In the genomic region with DNA sequence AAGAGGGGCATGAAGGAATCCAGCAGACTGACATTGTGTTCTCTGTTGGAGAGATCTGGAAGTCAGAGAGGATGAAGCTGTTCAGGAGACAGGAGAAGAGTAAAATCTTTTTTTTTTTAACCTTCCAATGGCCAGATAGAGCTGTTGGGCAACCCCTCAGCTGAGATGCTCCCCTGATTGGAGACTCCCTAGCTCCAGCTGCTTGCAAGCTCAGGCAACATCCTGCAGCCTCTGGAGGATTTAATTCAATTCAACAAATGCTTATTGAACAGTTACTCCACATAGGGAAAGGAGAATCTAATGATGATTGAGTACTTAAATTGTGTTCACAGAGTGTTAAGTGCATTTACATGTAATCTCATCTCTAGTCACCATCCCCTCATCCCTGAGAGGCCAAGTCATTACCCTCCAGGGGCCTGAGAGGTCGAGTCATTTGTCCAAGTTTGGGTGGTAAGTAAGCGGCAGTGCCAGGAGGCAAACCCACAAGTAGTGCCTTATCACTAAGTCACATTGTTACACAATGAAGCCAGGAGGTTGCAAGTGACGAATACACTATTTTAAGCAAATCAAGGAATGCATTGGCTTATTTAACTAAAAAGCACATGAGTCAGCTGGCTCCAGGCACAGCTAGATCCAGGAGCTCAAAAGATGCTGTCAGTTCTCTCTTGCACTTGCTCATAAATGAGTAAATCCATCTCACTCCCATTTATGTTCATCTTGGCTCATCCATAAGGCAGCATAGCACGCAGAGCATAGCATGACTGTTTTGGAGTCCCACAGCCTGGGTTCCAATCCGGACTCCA, we compare ENCODE assay signal across 8 cellular contexts.
A peak's percentile ranks its signal among the peaks of the same experiment; 100 is the strongest.
DNase-seq lines count a peak whose midpoint lies in the region; ATAC-seq and TF ChIP-seq lines count a peak whose summit lies in the region.
"Had no signal": no experiment of that assay in that cellular context is flagged by ENCODE, and none has a peak within 500 bp of the region (broad histone marks: within the 10 kb centered on the region; RNA-seq: fewer than 3 reads in every experiment).

No MANE protein-coding gene starts in this region.

- BruUV-seq in IMR-90 (replicated peaks; lab: Mats Ljungman, UMichigan): no TSS peak

- DNase-seq in IMR-90 (peak; percentile 100), adrenal gland (peak; percentile 34 to 84 (median 77)), right cardiac atrium (peak; percentile 69 to 74 (median 73)), suprapubic skin (ENCODE audit: low spot score in 2 of 2) (peak; percentile 83 to 84)

- H3K4me3 ChIP-seq in IMR-90 (ENCODE audit: insufficient read depth, low read depth, low read length) (no peak overlapping the region), adrenal gland (no peak overlapping the region), right cardiac atrium (ENCODE audit: low read length) (no peak overlapping the region), suprapubic skin (no peak overlapping the region)

- peak overlapping the region; percentile 64 for H3K4me2 ChIP-seq in IMR-90 (ENCODE audit: low read depth, low read length)

- H4K20me1 ChIP-seq in IMR-90 (ENCODE audit: insufficient read depth, low read length): no peaks in the 10 kb centered on the region

- H2BK5ac ChIP-seq in IMR-90 (ENCODE audit: low read depth, low read length, poor library complexity, severe bottlenecking): peak overlapping the region; percentile 98

- H3K79me1 ChIP-seq in IMR-90 (ENCODE audit: low read depth in 1 of 2, low read length in 2 of 2): peaks cover 0 to 23% of the 10 kb centered on the region in 2 experiments; a peak in 2 of 4 replicates

- TF ChIP-seq POLR2A in IMR-90 (IDR thresholded peaks at IDR 0.05; ENCODE audit: low read depth, low read length) (peak; percentile 76), adrenal gland (IDR thresholded peaks at IDR 0.05) (peak in 1 of 2 donors; percentile 50), suprapubic skin (IDR thresholded peaks at IDR 0.05) (no peak)

- H3K56ac ChIP-seq in IMR-90 (ENCODE audit: extremely low read depth, insufficient read depth, low read length): peak overlapping the region; percentile 89

- H2BK20ac ChIP-seq in IMR-90 (ENCODE audit: low read depth, low read length): peak overlapping the region; percentile 99

- H3K9ac ChIP-seq in IMR-90 (ENCODE audit: low read depth, low read length): peak overlapping the region; percentile 61; the same call in 1 of the 2 replicates

- peak overlapping the region; percentile 73 for H4K5ac ChIP-seq in IMR-90 (ENCODE audit: low read depth, low read length)

- peak overlapping the region; percentile 95 for H2AK5ac ChIP-seq in IMR-90 (ENCODE audit: low read depth, low read length)

- H4K91ac ChIP-seq in IMR-90 (ENCODE audit: insufficient read depth, low read depth, low read length): peak overlapping the region; percentile 99

- H3K9me1 ChIP-seq in IMR-90 (ENCODE audit: insufficient read depth, low read length): peaks cover 36% of the 10 kb centered on the region

- H2BK120ac ChIP-seq in IMR-90 (ENCODE audit: low read depth, low read length): peak overlapping the region; percentile 100

- POLR2A ChIA-PET in IMR-90 (lab: Charles Lee; ENCODE audit: unreplicated experiment): interaction anchor here (0.5 kb wide), 1 partner anchor 194 kb away, joined by 6 read pairs; no protein-coding TSS in a partner anchor

- peak; percentile 41 for TF ChIP-seq RAD21 in IMR-90 (IDR thresholded peaks at IDR 0.05; ENCODE audit: low read length)

- intact Hi-C loops in IMR-90 (cut with micrococcal nuclease) (loop anchor here (1.0 to 5.0 kb wide), 6 partner anchors 21 to 239 kb away; a partner anchor contains a TSS), adrenal gland (cut with DNase I) (no loop called here), right cardiac atrium (cut with DNase I) (no loop called here)

- TF ChIP-seq CTCF in IMR-90 (conservative IDR thresholded peaks at IDR 0.05; ENCODE audit: low read depth, low read length) (no peak), adrenal gland (IDR thresholded peaks at IDR 0.05) (no peak), suprapubic skin (IDR thresholded peaks at IDR 0.05) (no peak)

- H3K18ac ChIP-seq in IMR-90 (ENCODE audit: low read depth, low read length): peak overlapping the region; percentile 80

- in situ Hi-C loops in IMR-90 (cut with MboI; ENCODE audit: low sequenced_read_pairs): no loop called here

- peak overlapping the region; percentile 100 for H3K4ac ChIP-seq in IMR-90 (ENCODE audit: low read depth, low read length)

- H3K14ac ChIP-seq in IMR-90 (replicated peaks; ENCODE audit: low read depth, low read length): peak overlapping the region; percentile 99

- H3K4me1 ChIP-seq in IMR-90 (ENCODE audit: control insufficient read depth, insufficient read depth, low read length) (peaks cover 35% of the 10 kb centered on the region), adrenal gland (replicated peaks in 1 of 2) (peaks cover 6 to 30% of the 10 kb centered on the region in 2 donors), right cardiac atrium (ENCODE audit: control insufficient read depth, insufficient read depth, low read length) (peaks cover 17% of the 10 kb centered on the region), suprapubic skin (peaks cover 40% of the 10 kb centered on the region)

- H2BK15ac ChIP-seq in IMR-90 (ENCODE audit: low read depth, low read length): peak overlapping the region; percentile 76

- 0% methylated on average over 2 of the region's 5 CpGs; no CpG with 5 or more reads in 1 of the 2 experiments for WGBS in IMR-90 (ENCODE audit: extremely low coverage in 2 of 2, insufficient read length in 1 of 2), 2 experiments
- 31 to 41% (median 39%) methylated on average over 5 of the region's 5 CpGs for WGBS in adrenal gland, 4 donors
- 36% methylated on average over 5 of the region's 5 CpGs for WGBS in right cardiac atrium
- 35% methylated on average over 5 of the region's 5 CpGs for WGBS in suprapubic skin

- CTCF ChIA-PET in IMR-90 (lab: Yijun Ruan, JAX): interaction anchor here (0.6 to 0.7 kb wide), 2 partner anchors 22 to 68 kb away, joined by 3 read pairs; no protein-coding TSS in a partner anchor

- ATAC-seq in IMR-90 (ENCODE audit: low read depth): peak; percentile 69
- peak; percentile 82 to 83 for ATAC-seq in right cardiac atrium
- ATAC-seq in GM19351 (IDR thresholded peaks at IDR 0.05; ENCODE audit: unreplicated experiment): no peak
- ATAC-seq in HG03159 (IDR thresholded peaks at IDR 0.05; ENCODE audit: unreplicated experiment): no peak
- no peak for ATAC-seq in GM18873 (IDR thresholded peaks at IDR 0.05; ENCODE audit: low FRiP score, unreplicated experiment)
- ATAC-seq: HCT116 had no signal

- dilution Hi-C loops in IMR-90 (cut with HindIII; ENCODE audit: low sequenced_read_pairs, unreplicated experiment): no loop called here

- peak overlapping the region; percentile 92 for H3K27ac ChIP-seq in IMR-90 (ENCODE audit: insufficient read depth, low read length)
- peak overlapping the region; percentile 40 to 91 (median 65) for H3K27ac ChIP-seq in adrenal gland
- H3K27ac ChIP-seq in right cardiac atrium (ENCODE audit: low read length): peak overlapping the region; percentile 98
- peak overlapping the region; percentile 78 for H3K27ac ChIP-seq in suprapubic skin

- H2AFZ ChIP-seq in IMR-90 (replicated peaks; ENCODE audit: low read length, poor library complexity): no peak overlapping the region

- H3K9me3 ChIP-seq in IMR-90 (ENCODE audit: control insufficient read depth, insufficient read depth, low read length) (no peaks in the 10 kb centered on the region), adrenal gland (replicated peaks in 1 of 3) (no peaks in the 10 kb centered on the region), right cardiac atrium (ENCODE audit: control insufficient read depth, low read length) (no peaks in the 10 kb centered on the region), suprapubic skin (no peaks in the 10 kb centered on the region)

- H3K27me3 ChIP-seq in IMR-90 (ENCODE audit: control insufficient read depth, insufficient read depth, low read length) (no peaks in the 10 kb centered on the region), adrenal gland (no peaks in the 10 kb centered on the region), right cardiac atrium (ENCODE audit: control insufficient read depth, insufficient read depth) (no peaks in the 10 kb centered on the region), suprapubic skin (no peaks in the 10 kb centered on the region)

- H4K8ac ChIP-seq in IMR-90 (ENCODE audit: low read depth in 2 of 2, low read length in 2 of 2): peak overlapping the region; percentile 84 to 97

- peak overlapping the region; percentile 98 for H2AK9ac ChIP-seq in IMR-90 (replicated peaks; ENCODE audit: low read depth, low read length, poor library complexity)

- peak overlapping the region; percentile 99 for H3K23ac ChIP-seq in IMR-90 (ENCODE audit: low read depth, low read length)

- peak; percentile 46 for TF ChIP-seq EP300 in suprapubic skin (IDR thresholded peaks at IDR 0.05)

- H3K36me3 ChIP-seq in IMR-90 (ENCODE audit: control insufficient read depth, insufficient read depth, low read length) (no peaks in the 10 kb centered on the region), adrenal gland (replicated peaks in 1 of 2) (no peaks in the 10 kb centered on the region), suprapubic skin (no peaks in the 10 kb centered on the region)

TF ChIP-seq in IMR-90, 13 proteins besides CTCF, POLR2A, EP300 and RAD21 (continues in another document):
- TF ChIP-seq MXI1 (IDR thresholded peaks at IDR 0.05; ENCODE audit: borderline replicate concordance, low read depth, low read length): peak; percentile 43; the same call in 1 of the 2 replicates
- peak; percentile 92 for TF ChIP-seq FOS (IDR thresholded peaks at IDR 0.05; ENCODE audit: low read depth, low read length)
- TF ChIP-seq CEBPB (IDR thresholded peaks at IDR 0.05; ENCODE audit: low read depth, low read length): peak; percentile 99
- peak; percentile 94 for TF ChIP-seq RCOR1 (IDR thresholded peaks at IDR 0.05; ENCODE audit: insufficient replicate concordance, low read length)
- TF ChIP-seq, protein P1, sequence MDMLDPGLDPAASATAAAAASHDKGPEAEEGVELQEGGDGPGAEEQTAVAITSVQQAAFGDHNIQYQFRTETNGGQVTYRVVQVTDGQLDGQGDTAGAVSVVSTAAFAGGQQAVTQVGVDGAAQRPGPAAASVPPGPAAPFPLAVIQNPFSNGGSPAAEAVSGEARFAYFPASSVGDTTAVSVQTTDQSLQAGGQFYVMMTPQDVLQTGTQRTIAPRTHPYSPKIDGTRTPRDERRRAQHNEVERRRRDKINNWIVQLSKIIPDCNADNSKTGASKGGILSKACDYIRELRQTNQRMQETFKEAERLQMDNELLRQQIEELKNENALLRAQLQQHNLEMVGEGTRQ (IDR thresholded peaks at IDR 0.05; ENCODE audit: low read depth, low read length): no peak; the same call in 1 of the 2 replicates
- 0 out of 2 replicates have a peak, but pooled peaks have one; percentile 65 for TF ChIP-seq CHD1 (IDR thresholded peaks at IDR 0.05; ENCODE audit: low read depth, low read length)
- TF ChIP-seq RFX5 (IDR thresholded peaks at IDR 0.05; ENCODE audit: low read depth, low read length): 0 out of 2 replicates have a peak, but pooled peaks have one; percentile 29
- TF ChIP-seq BHLHE40 (IDR thresholded peaks at IDR 0.05; ENCODE audit: low read depth, low read length): peak; percentile 79

Comparison
In these comparisons a context has a peak if more than half of its experiments do, and no peak if none do; other contexts are left out.
1. ATAC-seq: peak in IMR-90 (single experiment) and right cardiac atrium (2 of 2); none in GM19351 (single experiment), HG03159 (single experiment) and GM18873 (single experiment).
2. Peak in every context shown above with its lines, with median percentiles within 50 percentile points of each other: DNase-seq and H3K27ac ChIP-seq.